In the genomic region with DNA sequence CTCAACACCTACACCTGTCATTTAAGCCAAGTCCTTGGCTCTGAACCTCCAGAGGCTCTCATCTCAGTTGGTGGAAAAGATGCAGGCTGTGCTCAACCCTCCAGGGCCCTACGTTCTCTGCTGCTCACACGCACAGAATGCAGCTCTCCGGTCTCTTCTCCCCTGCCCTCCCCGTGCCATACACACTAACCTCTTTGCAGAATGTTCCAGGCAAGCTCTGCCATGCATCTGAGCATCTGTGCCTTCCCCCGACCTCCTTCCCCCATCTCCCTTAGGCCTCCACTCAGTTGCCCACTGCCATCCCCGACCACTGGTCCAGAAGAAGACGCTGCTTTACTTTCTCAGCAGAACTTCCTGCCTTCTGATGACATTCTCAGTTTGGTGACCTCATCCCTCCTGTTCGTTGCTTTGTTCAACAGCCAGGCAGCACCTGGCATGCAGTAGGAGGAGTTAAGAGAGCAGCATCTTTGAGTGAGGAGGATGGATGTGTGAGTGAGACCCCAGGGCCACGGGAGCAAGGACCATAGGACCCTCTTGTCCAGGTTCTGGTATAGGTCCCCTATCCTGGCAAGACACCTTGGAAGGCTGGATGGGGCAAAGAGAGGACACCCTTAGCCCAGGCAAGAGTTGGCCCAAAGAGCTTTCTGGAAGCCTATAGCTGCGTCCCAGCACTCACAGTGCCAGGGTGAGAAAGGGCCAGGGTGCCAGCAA, we compare ENCODE assay signal across 15 cellular contexts.
DNase-seq lines count a peak whose midpoint lies in the region.
"Had no signal": no experiment of that assay in that cellular context is flagged by ENCODE, and none has a peak within 500 bp of the region (broad histone marks: within the 10 kb centered on the region; RNA-seq: fewer than 3 reads in every experiment).

No MANE protein-coding gene starts in this region.

- H3K27me3 Mint-ChIP-seq in activated naive CD8-positive, alpha-beta T cell treated with anti-CD3 and anti-CD28 coated beads for 36 hours, result no peaks in the 10 kb centered on the region

- H3K4me1 Mint-ChIP-seq in activated naive CD8-positive, alpha-beta T cell treated with anti-CD3 and anti-CD28 coated beads for 36 hours, result no peaks in the 10 kb centered on the region
- H3K4me1 Mint-ChIP-seq: CD8-positive, alpha-beta memory T cell had no signal

- no peak overlapping the region for H3K27ac Mint-ChIP-seq in activated naive CD8-positive, alpha-beta T cell treated with anti-CD3 and anti-CD28 coated beads for 36 hours
- H3K27ac Mint-ChIP-seq: CD8-positive, alpha-beta memory T cell had no signal

- no peaks in the 10 kb centered on the region for H3K36me3 Mint-ChIP-seq in activated naive CD8-positive, alpha-beta T cell treated with anti-CD3 and anti-CD28 coated beads for 36 hours
- H3K36me3 Mint-ChIP-seq: CD8-positive, alpha-beta memory T cell had no signal

- DNase-seq in NCI-H1436 (lab: John Stamatoyannopoulos, UW) (peak; percentile 62), NCI-H1436 treated with DMSO at 0.1 percent for 48 hours (lab: John Stamatoyannopoulos, UW) (no peak), COLO668 (lab: John Stamatoyannopoulos, UW; ENCODE audit: unreplicated experiment) (peak; percentile 33), NCI-H774 (lab: John Stamatoyannopoulos, UW) (peak; percentile 5), mesenteric fat pad (ENCODE audit: low spot score) (peak; percentile 51), NCI-H1048 (lab: John Stamatoyannopoulos, UW) (no peak)
- no peak for DNase-seq in activated naive CD8-positive, alpha-beta T cell treated with anti-CD3 and anti-CD28 coated beads for 36 hours
- no peak for DNase-seq in activated CD4-positive, alpha-beta T cell treated with anti-CD3 and anti-CD28 coated beads for 48 hours
- DNase-seq: 8988T; CD8-positive, alpha-beta memory T cell; DMS 273 treated with DMSO at 0.1 percent for 48 hours; NCI-H1092 treated with DMSO at 0.1 percent for 48 hours; NCI-H2029 treated with DMSO at 0.1 percent for 48 hours; NCI-H446 treated with DMSO at 0.1 percent for 48 hours; SK-N-SH had no signal

- H3K9me3 Mint-ChIP-seq in activated naive CD8-positive, alpha-beta T cell treated with anti-CD3 and anti-CD28 coated beads for 36 hours, result no peaks in the 10 kb centered on the region
- H3K9me3 Mint-ChIP-seq: CD8-positive, alpha-beta memory T cell had no signal

- no peak overlapping the region for H3K4me3 Mint-ChIP-seq in activated naive CD8-positive, alpha-beta T cell treated with anti-CD3 and anti-CD28 coated beads for 36 hours
- H3K4me3 Mint-ChIP-seq: CD8-positive, alpha-beta memory T cell had no signal

Comparison
In these comparisons a context has a peak if more than half of its experiments do, and no peak if none do; other contexts are left out.
1. DNase-seq: peak in NCI-H1436 (single experiment), COLO668 (single experiment), NCI-H774 (single experiment) and mesenteric fat pad (single experiment); none in NCI-H1436 treated with DMSO at 0.1 percent for 48 hours (single experiment), activated naive CD8-positive, alpha-beta T cell treated with anti-CD3 and anti-CD28 coated beads for 36 hours (single experiment), activated CD4-positive, alpha-beta T cell treated with anti-CD3 and anti-CD28 coated beads for 48 hours (single experiment) and NCI-H1048 (single experiment).